26 cellular contexts compared by ENCODE assay signal in the genomic region with DNA sequence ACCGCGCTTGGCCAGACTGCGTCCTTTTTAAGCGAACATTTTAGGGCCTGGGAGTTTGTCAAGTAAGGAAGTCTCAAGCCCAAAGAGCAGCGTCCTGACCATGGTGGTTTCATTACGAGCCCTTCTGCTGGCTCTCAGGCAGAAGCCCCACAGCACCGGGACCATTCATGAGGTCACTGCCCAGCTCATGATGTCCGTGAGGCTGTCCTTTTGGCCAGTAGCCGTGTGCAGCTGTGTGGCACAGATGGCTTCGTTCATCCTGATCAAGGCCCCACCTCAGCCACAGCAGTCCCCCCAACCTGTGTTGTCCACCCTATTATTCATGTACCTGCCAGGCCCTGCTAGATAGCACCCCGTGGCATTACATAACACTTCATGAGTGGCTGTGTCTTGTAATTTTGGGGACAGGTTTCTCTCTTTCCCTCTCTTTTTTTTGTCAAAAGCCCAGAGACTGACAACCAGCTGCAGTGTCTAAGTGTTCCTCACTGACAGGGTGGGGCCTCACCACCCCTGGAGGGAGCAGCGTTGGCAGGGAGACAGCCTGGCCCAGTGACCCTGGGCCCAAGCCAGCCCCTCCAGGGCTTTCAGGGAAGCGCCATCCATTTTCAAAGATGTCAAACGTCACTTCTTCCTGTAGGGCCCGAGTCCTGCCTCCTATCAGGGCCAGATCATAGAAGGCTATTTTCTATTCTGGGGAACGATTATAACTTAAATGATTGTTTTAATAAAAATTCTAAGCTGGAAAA. TPM values are rescaled to one million over a fixed set of nuclear protein-coding genes. Genes with fewer than 3 reads are reported as not detected.
"Had no signal": no experiment of that assay in that cellular context is flagged by ENCODE, and none has a peak within 500 bp of the region (broad histone marks: within the 10 kb centered on the region; RNA-seq: fewer than 3 reads in every experiment).

No MANE protein-coding gene starts in this region.

- H3K27me3 ChIP-seq: upper lobe of left lung had no signal

- H3K36me3 ChIP-seq: prostate gland had no signal

- ATAC-seq: activated CD8-positive, alpha-beta T cell treated with anti-CD3 and anti-CD28 coated beads, Interleukin-2, amount 10 ng/mL, durations not matched to agents 7 days and 5 days; lower lobe of right lung had no signal

- H3K4me3 Mint-ChIP-seq: activated CD4-positive, alpha-beta T cell treated with anti-CD3 and anti-CD28 coated beads, Interleukin-2, amount 10 ng/mL, durations not matched to agents 7 days and 5 days; activated CD8-positive, alpha-beta T cell treated with anti-CD3 and anti-CD28 coated beads, Interleukin-2, amount 10 ng/mL, durations not matched to agents 7 days and 5 days; activated naive CD4-positive, alpha-beta T cell treated with anti-CD3 and anti-CD28 coated beads, Interleukin-2, amount 50 U/mL, for 24 hours; activated T-helper 1 cell treated with anti-CD3 and anti-CD28 coated beads, Interleukin-12 subunit alpha, Interleukin-12 subunit beta, Interleukin-2, Interleukin-4 antibody, amounts not matched to agents 30 ng/mL and 10 ng/mL and 1 ng/mL, durations not matched to agents 14 hours and 24 hours and 36 hours; naive B cell had no signal

- DNase-seq: activated CD4-positive, alpha-beta T cell treated with anti-CD3 and anti-CD28 coated beads, Interleukin-2, amount 10 ng/mL, durations not matched to agents 7 days and 5 days; activated CD4-positive, CD25-positive, alpha-beta regulatory T cell treated with anti-CD3 and anti-CD28 coated beads, Interleukin-2, amount 50 U/mL, for 72 hours; activated CD8-positive, alpha-beta T cell treated with anti-CD3 and anti-CD28 coated beads, Interleukin-2, amount 10 ng/mL, durations not matched to agents 7 days and 5 days; activated gamma-delta T cell treated with Interleukin-2 at 50 U/mL for 16 hours; cerebellar nuclear complex; kidney; lower lobe of right lung; naive B cell; occipital lobe; stimulated activated CD4-positive, alpha-beta T cell treated with anti-CD3 and anti-CD28 coated beads, Interleukin-4, amount 100 ng/mL, for 24 hours; stimulated activated naive CD4-positive, alpha-beta T cell treated with Interleukin-2 at 50 U/mL for 16 hours; T-helper 1 cell; upper lobe of left lung; WERI-Rb-1 had no signal

- H3K27me3 Mint-ChIP-seq: activated naive CD4-positive, alpha-beta T cell treated with anti-CD3 and anti-CD28 coated beads, Interleukin-2, amount 50 U/mL, for 24 hours had no signal

- H3K36me3 Mint-ChIP-seq: activated naive CD4-positive, alpha-beta T cell treated with anti-CD3 and anti-CD28 coated beads, Interleukin-2, amount 50 U/mL, for 24 hours had no signal

- H3K4me3 ChIP-seq: coronary artery, lower lobe of right lung, prostate gland, right atrium auricular region, thoracic aorta, upper lobe of left lung had no signal

- H3K9me3 Mint-ChIP-seq: activated CD4-positive, alpha-beta T cell treated with anti-CD3 and anti-CD28 coated beads, Interleukin-2, amount 10 ng/mL, durations not matched to agents 7 days and 5 days; activated naive CD4-positive, alpha-beta T cell treated with anti-CD3 and anti-CD28 coated beads, Interleukin-2, amount 50 U/mL, for 24 hours; activated T-helper 1 cell treated with anti-CD3 and anti-CD28 coated beads, Interleukin-12 subunit alpha, Interleukin-12 subunit beta, Interleukin-2, Interleukin-4 antibody, amounts not matched to agents 30 ng/mL and 10 ng/mL and 1 ng/mL, durations not matched to agents 14 hours and 24 hours and 36 hours; naive B cell had no signal

- H3K27ac ChIP-seq: coronary artery, epithelial cell of prostate, lower lobe of right lung, prostate gland, right atrium auricular region, thoracic aorta, upper lobe of left lung, WERI-Rb-1 had no signal

- FAIRE-seq: kidney, TTC549 had no signal

- H3K27ac Mint-ChIP-seq: activated CD4-positive, alpha-beta T cell treated with anti-CD3 and anti-CD28 coated beads, Interleukin-2, amount 10 ng/mL, durations not matched to agents 7 days and 5 days; activated CD8-positive, alpha-beta T cell treated with anti-CD3 and anti-CD28 coated beads, Interleukin-2, amount 10 ng/mL, durations not matched to agents 7 days and 5 days; activated naive CD4-positive, alpha-beta T cell treated with anti-CD3 and anti-CD28 coated beads, Interleukin-2, amount 50 U/mL, for 24 hours; activated T-helper 1 cell treated with anti-CD3 and anti-CD28 coated beads, Interleukin-12 subunit alpha, Interleukin-12 subunit beta, Interleukin-2, Interleukin-4 antibody, amounts not matched to agents 30 ng/mL and 10 ng/mL and 1 ng/mL, durations not matched to agents 14 hours and 24 hours and 36 hours; naive B cell had no signal

- H3K4me1 ChIP-seq: prostate gland had no signal

- H3K9me3 ChIP-seq: lower lobe of right lung, prostate gland, right atrium auricular region, thoracic aorta, upper lobe of left lung had no signal

RNA-seq across cellular contexts. Expression of gene CABP7, which starts 21.8 kb away (rescaled TPM):
- total RNA-seq: activated CD8-positive, alpha-beta T cell treated with anti-CD3 and anti-CD28 coated beads, Interleukin-2, amount 10 ng/mL, durations not matched to agents 7 days and 5 days; activated T-helper 1 cell treated with anti-CD3 and anti-CD28 coated beads, Interleukin-12 subunit alpha, Interleukin-12 subunit beta, Interleukin-2, Interleukin-4 antibody, amounts not matched to agents 30 ng/mL and 10 ng/mL and 1 ng/mL, durations not matched to agents 14 hours and 24 hours and 36 hours; fibroblast of villous mesenchyme; glomerular endothelial cell; lower lobe of right lung; mesenteric fat pad; mucosa of gallbladder; right atrium auricular region had no signal
